ENCODE assay signal across 12 cellular contexts in the genomic region with DNA sequence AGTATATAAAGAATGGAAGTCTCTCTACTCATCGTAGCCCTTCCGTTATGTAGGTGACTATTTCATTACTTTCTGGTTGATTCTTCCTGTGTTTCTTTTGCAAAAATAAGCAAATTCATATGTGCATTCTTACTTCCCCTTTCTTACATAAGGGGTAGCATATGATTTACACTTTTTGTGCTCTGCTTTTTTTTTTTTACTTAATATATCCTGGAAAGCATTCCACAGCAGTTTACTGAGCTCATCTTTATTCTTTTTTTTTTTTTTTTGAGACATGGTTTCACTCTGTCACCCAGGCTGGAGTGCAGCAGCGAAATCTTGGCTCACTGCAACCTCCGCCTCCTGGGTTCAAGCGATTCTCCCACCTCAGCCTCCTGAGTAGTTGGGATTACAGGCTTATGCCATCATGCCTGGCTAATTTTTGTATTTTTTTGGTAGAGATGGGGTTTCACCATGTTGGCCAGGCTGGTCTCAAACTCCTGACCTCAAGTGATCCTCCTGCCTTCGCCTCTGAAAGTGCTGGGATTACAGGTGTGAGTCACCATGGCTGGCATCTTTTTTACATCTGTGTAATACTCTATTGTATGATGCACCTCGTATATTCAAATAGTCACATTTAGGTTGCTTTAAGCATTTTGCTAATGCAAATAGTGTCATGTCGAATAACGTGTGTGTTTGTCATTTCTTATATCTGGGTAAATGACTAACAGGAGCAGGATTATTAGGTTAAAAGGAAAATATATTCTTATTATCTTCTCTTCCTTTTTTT. TPM values are rescaled to one million over a fixed set of nuclear protein-coding genes. Genes with fewer than 3 reads are reported as not detected.
DNase-seq lines count a peak whose midpoint lies in the region; ATAC-seq and TF ChIP-seq lines count a peak whose summit lies in the region.
"Had no signal": no experiment of that assay in that cellular context is flagged by ENCODE, and none has a peak within 500 bp of the region (broad histone marks: within the 10 kb centered on the region; RNA-seq: fewer than 3 reads in every experiment).

No MANE protein-coding gene starts in this region.

- H3K27me3 ChIP-seq in esophagus squamous epithelium: no peaks in the 10 kb centered on the region
- H3K27me3 ChIP-seq: right atrium auricular region had no signal

- ATAC-seq in GM18499 (IDR thresholded peaks at IDR 0.05; ENCODE audit: insufficient read depth, unreplicated experiment) (peak; percentile 26), GM21390 (IDR thresholded peaks at IDR 0.05; ENCODE audit: unreplicated experiment) (peak; percentile 44), HG03139 (IDR thresholded peaks at IDR 0.05; ENCODE audit: unreplicated experiment) (peak; percentile 24)
- ATAC-seq: activated naive CD4-positive, alpha-beta T cell treated with anti-CD3 and anti-CD28 coated beads, Interleukin-2, amount 50 U/mL, for 72 hours had no signal

- peak overlapping the region in 1 of 4 donors; percentile 23 for H3K27ac ChIP-seq in esophagus squamous epithelium
- H3K27ac ChIP-seq: right atrium auricular region had no signal

- no peaks in the 10 kb centered on the region for H3K9me3 ChIP-seq in esophagus squamous epithelium
- H3K9me3 ChIP-seq: right atrium auricular region had no signal

- no peak overlapping the region for H3K4me3 ChIP-seq in esophagus squamous epithelium
- H3K4me3 ChIP-seq: right atrium auricular region had no signal

- TF ChIP-seq CTCF in esophagus squamous epithelium (IDR thresholded peaks at IDR 0.05): no peak

- no peaks in the 10 kb centered on the region for H3K4me1 ChIP-seq in esophagus squamous epithelium
- H3K4me1 ChIP-seq: right atrium auricular region had no signal

- WGBS in esophagus squamous epithelium, 2 donors: 60 to 65% methylated on average over 9 of the region's 9 CpGs

- DNase-seq in RPMI8226: peak; percentile 69
- no peak for DNase-seq in NCI-H524 treated with DMSO at 0.1 percent for 48 hours (lab: John Stamatoyannopoulos, UW)
- DNase-seq in esophagus squamous epithelium (lab: John Stamatoyannopoulos, UW): no peak
- DNase-seq in GOT3 (lab: John Stamatoyannopoulos, UW): no peak
- DNase-seq in NCI-H1105 treated with DMSO at 0.1 percent for 48 hours (lab: John Stamatoyannopoulos, UW): no peak
- DNase-seq: HCEC 1CT, NCI-H2081 treated with DMSO at 0.1 percent for 48 hours had no signal

- TF ChIP-seq POLR2A in esophagus squamous epithelium (IDR thresholded peaks at IDR 0.05): no peak

- intact Hi-C loops in esophagus squamous epithelium (cut with DNase I): no loop called here

- H3K36me3 ChIP-seq in esophagus squamous epithelium: no peaks in the 10 kb centered on the region
- H3K36me3 ChIP-seq: right atrium auricular region had no signal

RNA-seq across cellular contexts. Expression of gene SCAMP5, which starts 13.1 kb away (rescaled TPM):
- 1 to 10 TPM in 1 of 4 donors, under 1 TPM in 3; 0.57 to 2.0 (median 0.67) TPM for total RNA-seq in esophagus squamous epithelium

RNA-seq across cellular contexts. Expression of gene PPCDC, which starts 15.0 kb away (rescaled TPM):
- 10 to 100 TPM; 11.6 to 14.7 (median 12.4) TPM for total RNA-seq in esophagus squamous epithelium

RNA-seq across cellular contexts. Expression of gene RPP25, which starts 51.9 kb away (rescaled TPM):
- 10 to 100 TPM in 3 of 4 donors, 1 to 10 TPM in 1; 5.8 to 12.5 (median 12.3) TPM for total RNA-seq in esophagus squamous epithelium
